In genomic region chr3:122023335-122023734, GRCh38 we compare ENCODE assay signal across 2 cellular contexts.
TF ChIP-seq lines count a peak whose summit lies in the region.

No MANE protein-coding gene starts in this region.

TF ChIP-seq in HCT116, 20 proteins besides CTCF, POLR2A, EP300 and RAD21:
- TF ChIP-seq ZNF274 (IDR thresholded peaks at IDR 0.05; ENCODE audit: low read depth, low read length), result no peak
- no peak for TF ChIP-seq JUND (IDR thresholded peaks at IDR 0.05)
- TF ChIP-seq POLR2AphosphoS5 (IDR thresholded peaks at IDR 0.05; ENCODE audit: low read depth, low read length), result no peak
- TF ChIP-seq YY1 (IDR thresholded peaks at IDR 0.05; ENCODE audit: extremely low read depth, insufficient replicate concordance, low read depth, low read length), result no peak
- TF ChIP-seq ZFX (IDR thresholded peaks at IDR 0.05), result no peak
- TF ChIP-seq ZBTB33 (IDR thresholded peaks at IDR 0.05; ENCODE audit: extremely low read depth, insufficient replicate concordance, low read length), result no peak
- TF ChIP-seq EGR1 (IDR thresholded peaks at IDR 0.05; ENCODE audit: low read depth), result no peak
- no peak for TF ChIP-seq EZH2 (IDR thresholded peaks at IDR 0.05)

TF ChIP-seq in WTC11, 78 proteins besides CTCF, POLR2A, EP300 and RAD21:
- TF ChIP-seq ESRRA (CRISPR knock-in tag; IDR thresholded peaks at IDR 0.05; ENCODE audit: borderline replicate concordance) (no peak), IRF1 (CRISPR knock-in tag; IDR thresholded peaks at IDR 0.05) (no peak), CREM (CRISPR knock-in tag; IDR thresholded peaks at IDR 0.05) (no peak), ZNF425 (CRISPR knock-in tag; conservative IDR thresholded peaks at IDR 0.05) (no peak), FOXP4 (CRISPR knock-in tag; IDR thresholded peaks at IDR 0.05) (no peak), TEAD1 (CRISPR knock-in tag; IDR thresholded peaks at IDR 0.05) (no peak), SOX15 (CRISPR knock-in tag; IDR thresholded peaks at IDR 0.05) (no peak), E2F5 (CRISPR knock-in tag; IDR thresholded peaks at IDR 0.05) (no peak), AFF4 (CRISPR knock-in tag; IDR thresholded peaks at IDR 0.05; ENCODE audit: borderline replicate concordance) (no peak)
- TF ChIP-seq, protein P1, sequence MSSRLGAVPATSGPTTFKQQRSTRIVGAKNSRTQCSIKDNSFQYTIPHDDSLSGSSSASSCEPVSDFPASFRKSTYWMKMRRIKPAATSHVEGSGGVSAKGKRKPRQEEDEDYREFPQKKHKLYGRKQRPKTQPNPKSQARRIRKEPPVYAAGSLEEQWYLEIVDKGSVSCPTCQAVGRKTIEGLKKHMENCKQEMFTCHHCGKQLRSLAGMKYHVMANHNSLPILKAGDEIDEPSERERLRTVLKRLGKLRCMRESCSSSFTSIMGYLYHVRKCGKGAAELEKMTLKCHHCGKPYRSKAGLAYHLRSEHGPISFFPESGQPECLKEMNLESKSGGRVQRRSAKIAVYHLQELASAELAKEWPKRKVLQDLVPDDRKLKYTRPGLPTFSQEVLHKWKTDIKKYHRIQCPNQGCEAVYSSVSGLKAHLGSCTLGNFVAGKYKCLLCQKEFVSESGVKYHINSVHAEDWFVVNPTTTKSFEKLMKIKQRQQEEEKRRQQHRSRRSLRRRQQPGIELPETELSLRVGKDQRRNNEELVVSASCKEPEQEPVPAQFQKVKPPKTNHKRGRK (CRISPR knock-in tag; IDR thresholded peaks at IDR 0.05; ENCODE audit: borderline replicate concordance), result no peak
